20 cellular contexts compared by ENCODE assay signal in genomic region chr1:175520186-175520585, GRCh38.
DNase-seq lines count a peak whose midpoint lies in the region; ATAC-seq lines count a peak whose summit lies in the region.
"Had no signal": no experiment of that assay in that cellular context is flagged by ENCODE, and none has a peak within 500 bp of the region (broad histone marks: within the 10 kb centered on the region; RNA-seq: fewer than 3 reads in every experiment).

No MANE protein-coding gene starts in this region.

- DNase-seq in right cardiac atrium (peak in 2 of 3 donors; percentile 24 to 61), left ventricle myocardium superior (no peak), astrocyte of the hippocampus (ENCODE audit: low read depth, low spot score) (peak; percentile 78), kidney tubule cell (ENCODE audit: low spot score) (peak; percentile 33), NCI-H146 treated with DMSO at 0.1 percent for 48 hours (lab: John Stamatoyannopoulos, UW; ENCODE audit: unreplicated experiment) (no peak)
- no peak for DNase-seq in stimulated activated naive B cell treated with anti-CD40 and anti-IgM and Interleukin-4, amounts not matched to agents 10 μg/mL and 1 μg/mL and 100 μg/mL, for 72 hours
- no peak for DNase-seq in activated naive CD4-positive, alpha-beta T cell (lab: John Stamatoyannopoulos, UW)
- DNase-seq: activated CD4-positive, alpha-beta memory T cell treated with anti-CD3 and anti-CD28 coated beads, Interleukin-2, amount 10 ng/mL, durations not matched to agents 7 days and 5 days; activated T-cell treated with anti-CD3 and anti-CD28 coated beads, Interleukin-2, amount 50 U/mL, for 24 hours; HCEC 1CT; immature natural killer cell; MM.1S; NCI-H1694 treated with DMSO at 0.1 percent for 48 hours; NCI-H69; stimulated activated naive CD8-positive, alpha-beta T cell treated with anti-CD3 and anti-CD28 coated beads, Interleukin-15, amount 100 ng/mL, for 72 hours; uterus had no signal

- H3K27me3 Mint-ChIP-seq in stimulated activated naive B cell treated with anti-CD40 and anti-IgM and Interleukin-4, amounts not matched to agents 10 μg/mL and 1 μg/mL and 100 μg/mL, for 72 hours = peaks cover 6 to 20% of the 10 kb centered on the region in 2 donors

- no peak overlapping the region for H3K27ac ChIP-seq in right cardiac atrium (ENCODE audit: low read length)
- H3K27ac ChIP-seq: Peyer's patch, uterus had no signal

- no peak overlapping the region for H3K4me3 ChIP-seq in right cardiac atrium (ENCODE audit: low read length)
- H3K4me3 ChIP-seq: Peyer's patch, uterus had no signal

- WGBS in right cardiac atrium = 44% methylated on average over 3 of the region's 3 CpGs

- H3K36me3 Mint-ChIP-seq in stimulated activated naive B cell treated with anti-CD40 and anti-IgM and Interleukin-4, amounts not matched to agents 10 μg/mL and 1 μg/mL and 100 μg/mL, for 72 hours = peaks cover 0 to 6% of the 10 kb centered on the region in 2 donors

- H3K9me3 ChIP-seq in right cardiac atrium (ENCODE audit: control insufficient read depth, low read length) = no peaks in the 10 kb centered on the region
- H3K9me3 ChIP-seq: Peyer's patch, uterus had no signal

- H3K4me3 Mint-ChIP-seq in stimulated activated naive B cell treated with anti-CD40 and anti-IgM and Interleukin-4, amounts not matched to agents 10 μg/mL and 1 μg/mL and 100 μg/mL, for 72 hours = no peak overlapping the region
- H3K4me3 Mint-ChIP-seq: activated CD4-positive, alpha-beta memory T cell treated with anti-CD3 and anti-CD28 coated beads, Interleukin-2, amount 10 ng/mL, durations not matched to agents 7 days and 5 days; activated naive CD4-positive, alpha-beta T cell treated with anti-CD3 and anti-CD28 coated beads, Interleukin-2, amount 50 U/mL, for 24 hours; activated T-cell treated with anti-CD3 and anti-CD28 coated beads, Interleukin-2, amount 50 U/mL, for 24 hours; immature natural killer cell; neural crest cell; stimulated activated naive CD8-positive, alpha-beta T cell treated with anti-CD3 and anti-CD28 coated beads, Interleukin-15, amount 100 ng/mL, for 72 hours had no signal

- H3K27me3 ChIP-seq in right cardiac atrium (ENCODE audit: control insufficient read depth, insufficient read depth) = no peaks in the 10 kb centered on the region
- H3K27me3 ChIP-seq: Peyer's patch, uterus had no signal

- H3K9me3 Mint-ChIP-seq in stimulated activated naive B cell treated with anti-CD40 and anti-IgM and Interleukin-4, amounts not matched to agents 10 μg/mL and 1 μg/mL and 100 μg/mL, for 72 hours = peaks cover 7 to 10% of the 10 kb centered on the region in 2 donors
- H3K9me3 Mint-ChIP-seq: activated CD4-positive, alpha-beta memory T cell treated with anti-CD3 and anti-CD28 coated beads, Interleukin-2, amount 10 ng/mL, durations not matched to agents 7 days and 5 days; activated T-cell treated with anti-CD3 and anti-CD28 coated beads, Interleukin-2, amount 50 U/mL, for 24 hours; neural crest cell had no signal

- peaks cover 6 to 11% of the 10 kb centered on the region in 2 donors for H3K4me1 Mint-ChIP-seq in stimulated activated naive B cell treated with anti-CD40 and anti-IgM and Interleukin-4, amounts not matched to agents 10 μg/mL and 1 μg/mL and 100 μg/mL, for 72 hours
- H3K4me1 Mint-ChIP-seq: activated CD4-positive, alpha-beta memory T cell treated with anti-CD3 and anti-CD28 coated beads, Interleukin-2, amount 10 ng/mL, durations not matched to agents 7 days and 5 days; activated naive CD4-positive, alpha-beta T cell treated with anti-CD3 and anti-CD28 coated beads, Interleukin-2, amount 50 U/mL, for 24 hours; neural crest cell had no signal

- ATAC-seq in right cardiac atrium (peak in 1 of 2 donors; percentile 46), left ventricle myocardium superior (no peak), HG02870 (IDR thresholded peaks at IDR 0.05; ENCODE audit: unreplicated experiment) (no peak)
- ATAC-seq in stimulated activated naive B cell treated with anti-CD40 and anti-IgM and Interleukin-4, amounts not matched to agents 10 μg/mL and 1 μg/mL and 100 μg/mL, for 72 hours (replicated peaks) = no peak
- ATAC-seq: stimulated activated naive CD8-positive, alpha-beta T cell treated with anti-CD3 and anti-CD28 coated beads, Interleukin-15, amount 100 ng/mL, for 72 hours had no signal

- intact Hi-C loops in right cardiac atrium (cut with DNase I) = no loop called here
- intact Hi-C loops in left ventricle myocardium superior (cut with micrococcal nuclease) = no loop called here

- H3K4me1 ChIP-seq in right cardiac atrium (ENCODE audit: control insufficient read depth, insufficient read depth, low read length) = no peaks in the 10 kb centered on the region
- H3K4me1 ChIP-seq: Peyer's patch, uterus had no signal

- H3K27ac Mint-ChIP-seq in stimulated activated naive B cell treated with anti-CD40 and anti-IgM and Interleukin-4, amounts not matched to agents 10 μg/mL and 1 μg/mL and 100 μg/mL, for 72 hours = no peak overlapping the region
- H3K27ac Mint-ChIP-seq: activated CD4-positive, alpha-beta memory T cell treated with anti-CD3 and anti-CD28 coated beads, Interleukin-2, amount 10 ng/mL, durations not matched to agents 7 days and 5 days; activated naive CD4-positive, alpha-beta T cell treated with anti-CD3 and anti-CD28 coated beads, Interleukin-2, amount 50 U/mL, for 24 hours; activated T-cell treated with anti-CD3 and anti-CD28 coated beads, Interleukin-2, amount 50 U/mL, for 24 hours; immature natural killer cell; stimulated activated naive CD8-positive, alpha-beta T cell treated with anti-CD3 and anti-CD28 coated beads, Interleukin-15, amount 100 ng/mL, for 72 hours had no signal

Comparison
In these comparisons a context has a peak if more than half of its experiments do, and no peak if none do; other contexts are left out.
1. DNase-seq: peak in right cardiac atrium (2 of 3), astrocyte of the hippocampus (single experiment) and kidney tubule cell (single experiment); none in left ventricle myocardium superior (single experiment), NCI-H146 treated with DMSO at 0.1 percent for 48 hours (single experiment), stimulated activated naive B cell treated with anti-CD40 and anti-IgM and Interleukin-4, amounts not matched to agents 10 μg/mL and 1 μg/mL and 100 μg/mL, for 72 hours (single experiment) and activated naive CD4-positive, alpha-beta T cell (0 of 4).